ENCODE assay signal across 8 cellular contexts in genomic region chr10:102712843-102713242, GRCh38. TPM values are rescaled to one million over a fixed set of nuclear protein-coding genes. Genes with fewer than 3 reads are reported as not detected.
DNase-seq lines count a peak whose midpoint lies in the region; ATAC-seq, FAIRE-seq and TF ChIP-seq lines count a peak whose summit lies in the region.

No MANE protein-coding gene starts in this region.

- RAD21 ChIA-PET in GM12878 (lab: Charles Lee; ENCODE audit: unreplicated experiment): interaction anchor here (1.5 to 9.6 kb wide), 8 partner anchors 11 to 70 kb away, joined by 4 to 140 read pairs (median 29); partner anchors contain the start of genes TRIM8 and WBP1L

- CTCF ChIA-PET in A673 (lab: Charles Lee) (no interaction called here), GM12878 (lab: Yijun Ruan, JAX) (interaction anchor here (0.7 to 8.5 kb wide), 9 partner anchors 8 to 210 kb away, joined by 3 to 114 read pairs (median 4); partner anchors contain the start of gene TRIM8)

- POLR2A ChIA-PET in A673 (lab: Charles Lee; ENCODE audit: low non-redundant PET) (no interaction called here), GM12878 (lab: Charles Lee) (interaction anchor here (0.7 to 5.8 kb wide), 18 partner anchors 9 to 108 kb away, joined by 3 to 73 read pairs (median 10); partner anchors contain the start of genes TRIM8 and WBP1L)

- TF ChIP-seq CTCF in A673 (conservative IDR thresholded peaks at IDR 0.05; ENCODE audit: low read depth, low read length) (no peak), GM12878 (IDR thresholded peaks at IDR 0.05 in 2 of 3, conservative IDR thresholded peaks at IDR 0.05 in 1 of 3; ENCODE audit: control insufficient read depth in 2 of 3, extremely low read depth in 1 of 3, insufficient read depth in 1 of 3, low read depth in 3 of 3, low read length in 3 of 3) (no peak)

- H3K36me3 ChIP-seq in A673 (ENCODE audit: insufficient read depth, low read length, poor library complexity, severe bottlenecking): peaks cover 3% of the 10 kb centered on the region
- H3K36me3 ChIP-seq in HUES48 (ENCODE audit: control insufficient read depth, insufficient read depth, low read length): peaks cover 10% of the 10 kb centered on the region; the same call in 1 of the 2 replicates
- H3K36me3 ChIP-seq in GM12878 (ENCODE audit: control insufficient read depth in 2 of 2, insufficient read depth in 2 of 2, low read length in 1 of 2): peaks cover 0 to under 1% of the 10 kb centered on the region in 2 experiments; a peak in 1 of 4 replicates
- no peaks in the 10 kb centered on the region for H3K36me3 ChIP-seq in mesodermal cell (ENCODE audit: control insufficient read depth, insufficient read depth, low read length)

- DNase-seq in A673 (ENCODE audit: low spot score) (no peak), GM12878 (ENCODE audit: low read depth, low spot score) (no peak), iPS-NIHi7 (ENCODE audit: extremely low spot score) (no peak), KBM-7 (no peak)
- no peak for DNase-seq in activated effector memory CD4-positive, alpha-beta T cell treated with anti-CD3 and anti-CD28 coated beads, Interleukin-2, amount 50 U/mL, for 16 hours

- H3K9me3 ChIP-seq in A673 (ENCODE audit: low read depth, low read length, poor library complexity, severe bottlenecking) (no peaks in the 10 kb centered on the region), HUES48 (ENCODE audit: control insufficient read depth, insufficient read depth, low read length) (no peaks in the 10 kb centered on the region), GM12878 (replicated peaks; ENCODE audit: control insufficient read depth, insufficient read depth, low read length) (no peaks in the 10 kb centered on the region), mesodermal cell (ENCODE audit: control insufficient read depth, low read length) (no peaks in the 10 kb centered on the region)

- H3K4me2 ChIP-seq in GM12878 (ENCODE audit: control insufficient read depth, insufficient read depth): peak overlapping the region; percentile 51

- peak overlapping the region; percentile 93; the same call in 1 of the 2 replicates for H2AFZ ChIP-seq in GM12878 (ENCODE audit: control insufficient read depth, low read depth, low read length)

- WGBS in GM12878 (ENCODE audit: insufficient coverage, insufficient replicate concordance, low lambda C conversion rate, missing lambda C conversion rate): 8% methylated on average over 1 of the region's 1 CpG
- WGBS in mesodermal cell (ENCODE audit: insufficient coverage in 2 of 2), 2 experiments: no CpG with 5 or more reads among the region's 1 CpG

- TF ChIP-seq EP300 in GM12878 (IDR thresholded peaks at IDR 0.05; ENCODE audit: borderline replicate concordance in 1 of 2, control insufficient read depth in 1 of 2, low read depth in 2 of 2, low read length in 2 of 2): no peak

- peak overlapping the region; percentile 85 for H3K27ac ChIP-seq in A673 (ENCODE audit: low read depth, low read length, poor library complexity, severe bottlenecking)
- no peak overlapping the region for H3K27ac ChIP-seq in HUES48 (ENCODE audit: low read depth, low read length)
- peak overlapping the region; percentile 88 for H3K27ac ChIP-seq in GM12878 (ENCODE audit: control insufficient read depth, insufficient read depth)
- peak overlapping the region; percentile 87 for H3K27ac ChIP-seq in mesodermal cell (ENCODE audit: low read depth, low read length, severe bottlenecking)

- SMC1A ChIA-PET in GM12878 (lab: Charles Lee; ENCODE audit: uncharacterized antibody, unreplicated experiment): interaction anchor here (0.7 to 9.5 kb wide), 12 partner anchors 17 to 757 kb away, joined by 3 to 140 read pairs (median 6); partner anchors contain the start of genes SUFU and TRIM8

- peaks cover 28% of the 10 kb centered on the region for H3K4me1 ChIP-seq in A673 (ENCODE audit: insufficient read depth, low read length, poor library complexity, severe bottlenecking)
- peaks cover 14% of the 10 kb centered on the region for H3K4me1 ChIP-seq in HUES48 (ENCODE audit: control insufficient read depth, insufficient read depth, low read length)
- peaks cover 17% of the 10 kb centered on the region for H3K4me1 ChIP-seq in GM12878 (ENCODE audit: control insufficient read depth, insufficient read depth, low read length)
- peaks cover 32% of the 10 kb centered on the region for H3K4me1 ChIP-seq in mesodermal cell (ENCODE audit: control insufficient read depth, insufficient read depth, low read length, poor library complexity, severe bottlenecking)

- BruUV-seq in A673 (replicated peaks; lab: Mats Ljungman, UMichigan) (no TSS peak), GM12878 (replicated peaks; lab: Mats Ljungman, UMichigan) (no TSS peak)

- peaks cover 72% of the 10 kb centered on the region for H3K79me2 ChIP-seq in GM12878 (ENCODE audit: control insufficient read depth, insufficient read depth, low read length)

- TF ChIP-seq RAD21 in GM12878 (IDR thresholded peaks at IDR 0.05; ENCODE audit: insufficient read depth, low read depth, low read length): no peak

- no peak for ATAC-seq in GM12878
- no peak for ATAC-seq in GM21723 (IDR thresholded peaks at IDR 0.05; ENCODE audit: unreplicated experiment)

- intact Hi-C loops in A673 (cut with micrococcal nuclease; ENCODE audit: unreplicated experiment): loop anchor here (2.0 kb wide), 1 partner anchor 66 kb away; no protein-coding TSS in a partner anchor
- intact Hi-C loops in GM12878 (cut with micrococcal nuclease; ENCODE audit: unreplicated experiment): loop anchor here (2.0 to 10.0 kb wide), 4 partner anchors 34 to 281 kb away; partner anchors contain the start of genes ACTR1A, CUEDC2 and SUFU

- no peaks in the 10 kb centered on the region for H3K27me3 ChIP-seq in A673 (replicated peaks; ENCODE audit: insufficient read depth, low read depth, low read length, poor library complexity)
- H3K27me3 ChIP-seq in HUES48 (ENCODE audit: control insufficient read depth, insufficient read depth, low read length): no peaks in the 10 kb centered on the region
- no peaks in the 10 kb centered on the region for H3K27me3 ChIP-seq in GM12878 (replicated peaks in 1 of 2; ENCODE audit: control insufficient read depth in 2 of 2, insufficient read depth in 2 of 2, low read length in 1 of 2)

- in situ Hi-C loops in GM12878 (cut with MboI): no loop called here
- in situ Hi-C loops in KBM-7 (cut with MboI; ENCODE audit: low pct_unique_long_range_greater_than_20kb, low sequenced_read_pairs): no loop called here

- H3K9ac ChIP-seq in HUES48 (ENCODE audit: low read depth, low read length) (no peak overlapping the region), GM12878 (ENCODE audit: control insufficient read depth, insufficient read depth, low read length) (peak overlapping the region; percentile 84)

- FAIRE-seq in GM12878 (lab: Jason Lieb, UNC): no peak

- H4K20me1 ChIP-seq in GM12878 (ENCODE audit: control insufficient read depth, insufficient read depth): no peaks in the 10 kb centered on the region

- no peak for TF ChIP-seq POLR2A in GM12878 (IDR thresholded peaks at IDR 0.05; ENCODE audit: low read depth, low read length)

- H3K4me3 ChIP-seq in A673 (ENCODE audit: low read depth, low read length, poor library complexity, severe bottlenecking) (peak overlapping the region; percentile 74), HUES48 (ENCODE audit: low read depth, low read length) (peak overlapping the region; percentile 74), GM12878 (peak overlapping the region; percentile 90), mesodermal cell (ENCODE audit: extremely low read depth, insufficient read depth, low read length, poor library complexity, severe bottlenecking) (peak overlapping the region; percentile 64)

RNA-seq across cellular contexts. Expression of gene ARL3, which starts 1.4 kb away (rescaled TPM):
- total RNA-seq in A673 (2021) (14.9 and 17.2 TPM in 2 replicates), GM12878 (2014; rRNA removed) (4.9 and 6.2 TPM in 2 replicates), GM12878 (2014; rRNA removed; fragmentation: Illumina TruSeq; extraction: Trizol) (6.6 and 7.2 TPM in 2 replicates), GM12878 (2021) (7.7 TPM in 2 replicates)
- total RNA-seq in GM12878 (2013; cell fraction: nucleolus; rRNA removed): 4.6 and 5.9 TPM in 2 replicates
- polyA plus RNA-seq in GM12878 (2011; ENCODE audit: low read depth): 7.7 TPM
- polyA plus RNA-seq in GM12878 (2011; rRNA removed) (11.3 and 14.0 TPM in 2 replicates), GM12878 (2014; fragmentation: Illumina TruSeq; extraction: Trizol) (10.6 and 13.7 TPM in 2 replicates), GM12878 (2014; fragmentation: Nextera tagmentation; extraction: Ambion mirVana) (10 to 100 TPM; 21.0 to 26.1 TPM), GM12878 (2014; rRNA removed) (8.5 and 9.7 TPM in 2 replicates), GM12878 (2016; fragmentation: Nextera tagmentation; extraction: Ambion mirVana) (10 to 100 TPM; 21.9 to 22.2 TPM)
- 5.5 and 5.8 TPM in 2 replicates for polyA plus RNA-seq in GM12878 (2011; cell fraction: cytosol; rRNA removed)
- polyA plus RNA-seq in GM12878 (2011; cell fraction: nucleus; rRNA removed): 4.3 and 5.0 TPM in 2 replicates
- 8.5 and 8.9 TPM in 2 replicates for polyA plus RNA-seq in GM12878 (2012)
- 4.1 and 5.1 TPM in 2 replicates for polyA minus RNA-seq in GM12878 (2011; rRNA and poly(A)+ RNA removed)
- 1.9 and 2.3 TPM in 2 replicates for polyA minus RNA-seq in GM12878 (2011; cell fraction: cytosol; rRNA and poly(A)+ RNA removed)
- polyA minus RNA-seq in GM12878 (2011; cell fraction: nucleus; rRNA and poly(A)+ RNA removed): 1.5 and 3.3 TPM in 2 replicates
- 28.2 TPM for polyA plus RNA-seq in mesodermal cell (2013, experiment 1 of 2)
- 29.8 TPM for polyA plus RNA-seq in mesodermal cell (2013, experiment 2 of 2)

RNA-seq across cellular contexts. Expression of gene SFXN2, which starts 1.6 kb away (rescaled TPM):
- total RNA-seq in A673 (2021) (19.5 and 24.6 TPM in 2 replicates), GM12878 (2014; rRNA removed) (11.9 and 13.8 TPM in 2 replicates), GM12878 (2014; rRNA removed; fragmentation: Illumina TruSeq; extraction: Trizol) (14.9 and 17.5 TPM in 2 replicates), GM12878 (2021) (16.8 and 22.1 TPM in 2 replicates)
- 38.8 and 43.9 TPM in 2 replicates for total RNA-seq in GM12878 (2013; cell fraction: nucleolus; rRNA removed)
- polyA plus RNA-seq in GM12878 (2011; ENCODE audit: low read depth): 7.3 TPM
- polyA plus RNA-seq in GM12878 (2011; rRNA removed) (16.3 and 21.6 TPM in 2 replicates), GM12878 (2014; fragmentation: Illumina TruSeq; extraction: Trizol) (16.1 and 19.5 TPM in 2 replicates), GM12878 (2014; fragmentation: Nextera tagmentation; extraction: Ambion mirVana) (1 to 10 TPM; 8.8 to 9.6 TPM), GM12878 (2014; rRNA removed) (17.2 and 22.5 TPM in 2 replicates), GM12878 (2016; fragmentation: Nextera tagmentation; extraction: Ambion mirVana) (10 to 100 TPM; 19.9 to 20.5 TPM)
- 23.8 and 25.9 TPM in 2 replicates for polyA plus RNA-seq in GM12878 (2011; cell fraction: cytosol; rRNA removed)
- polyA plus RNA-seq in GM12878 (2011; cell fraction: nucleus; rRNA removed): 33.6 and 41.0 TPM in 2 replicates
- polyA plus RNA-seq in GM12878 (2012): 7.6 and 8.9 TPM in 2 replicates
- 25.4 and 31.7 TPM in 2 replicates for polyA minus RNA-seq in GM12878 (2011; rRNA and poly(A)+ RNA removed)
- 8.3 and 11.5 TPM in 2 replicates for polyA minus RNA-seq in GM12878 (2011; cell fraction: cytosol; rRNA and poly(A)+ RNA removed)
- polyA minus RNA-seq in GM12878 (2011; cell fraction: nucleus; rRNA and poly(A)+ RNA removed): 20.9 and 40.1 TPM in 2 replicates
- 6.2 TPM for polyA plus RNA-seq in mesodermal cell (2013, experiment 1 of 2)
- 4.7 TPM for polyA plus RNA-seq in mesodermal cell (2013, experiment 2 of 2)

RNA-seq across cellular contexts. Expression of gene WBP1L, which starts 30.9 kb away (rescaled TPM):
- total RNA-seq in A673 (2021) (20.0 and 20.3 TPM in 2 replicates), GM12878 (2014; rRNA removed) (12.7 and 18.8 TPM in 2 replicates), GM12878 (2014; rRNA removed; fragmentation: Illumina TruSeq; extraction: Trizol) (10.3 and 10.5 TPM in 2 replicates), GM12878 (2021) (16.9 and 19.8 TPM in 2 replicates)
- 15.7 and 16.8 TPM in 2 replicates for total RNA-seq in GM12878 (2013; cell fraction: nucleolus; rRNA removed)
- polyA plus RNA-seq in GM12878 (2011; ENCODE audit: low read depth): 7.8 TPM
- polyA plus RNA-seq in GM12878 (2011; rRNA removed) (11.3 and 13.9 TPM in 2 replicates), GM12878 (2014; fragmentation: Illumina TruSeq; extraction: Trizol) (10.0 and 14.5 TPM in 2 replicates), GM12878 (2014; fragmentation: Nextera tagmentation; extraction: Ambion mirVana) (10 to 100 TPM in 1 of 2 experiments, 1 to 10 TPM in 1; 3.7 to 10.7 TPM), GM12878 (2014; rRNA removed) (16.6 and 17.4 TPM in 2 replicates), GM12878 (2016; fragmentation: Nextera tagmentation; extraction: Ambion mirVana) (1 to 10 TPM; 9.3 to 9.4 TPM)
- polyA plus RNA-seq in GM12878 (2011; cell fraction: cytosol; rRNA removed): 22.6 and 24.9 TPM in 2 replicates
- 10.3 and 11.4 TPM in 2 replicates for polyA plus RNA-seq in GM12878 (2011; cell fraction: nucleus; rRNA removed)
- 13.5 and 15.6 TPM in 2 replicates for polyA plus RNA-seq in GM12878 (2012)
- 24.7 and 41.3 TPM in 2 replicates for polyA minus RNA-seq in GM12878 (2011; rRNA and poly(A)+ RNA removed)
- polyA minus RNA-seq in GM12878 (2011; cell fraction: cytosol; rRNA and poly(A)+ RNA removed): 10.1 and 12.2 TPM in 2 replicates
- 4.2 and 7.3 TPM in 2 replicates for polyA minus RNA-seq in GM12878 (2011; cell fraction: nucleus; rRNA and poly(A)+ RNA removed)
- 41.2 TPM for polyA plus RNA-seq in mesodermal cell (2013, experiment 1 of 2)
- 35.1 TPM for polyA plus RNA-seq in mesodermal cell (2013, experiment 2 of 2)
